17 cellular contexts compared by ENCODE assay signal in the genomic region with DNA sequence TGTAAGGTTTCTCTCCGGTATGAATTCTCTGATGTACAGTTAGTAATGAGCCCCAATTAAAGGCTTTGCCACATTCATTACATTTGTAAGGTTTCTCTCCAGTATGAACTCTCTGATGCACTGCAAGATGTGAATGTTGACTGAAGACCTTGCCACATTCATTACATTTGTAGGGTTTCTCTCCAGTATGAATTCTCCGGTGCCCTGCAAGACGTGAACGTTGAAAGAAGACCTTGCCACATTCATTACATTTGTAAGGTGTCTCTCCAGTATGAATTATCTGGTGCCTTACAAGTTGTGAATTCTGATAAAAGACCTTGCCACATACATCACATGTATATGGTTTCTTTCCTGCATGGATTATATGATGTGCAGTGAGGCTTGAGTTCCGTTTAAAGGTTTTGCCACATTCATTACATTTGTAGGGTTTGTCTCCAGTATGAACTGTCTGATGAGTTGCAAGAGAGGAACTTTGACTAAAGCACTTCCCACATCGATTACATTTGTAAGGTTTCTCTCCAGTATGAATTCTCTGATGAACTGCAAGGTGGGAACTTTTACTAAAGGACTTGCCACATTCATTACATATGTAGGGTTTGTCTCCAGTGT. TPM values are rescaled to one million over a fixed set of nuclear protein-coding genes. Genes with fewer than 3 reads are reported as not detected.
A peak's percentile ranks its signal among the peaks of the same experiment; 100 is the strongest.
DNase-seq lines count a peak whose midpoint lies in the region; ATAC-seq, FAIRE-seq and TF ChIP-seq lines count a peak whose summit lies in the region.
"Had no signal": no experiment of that assay in that cellular context is flagged by ENCODE, and none has a peak within 500 bp of the region (broad histone marks: within the 10 kb centered on the region; RNA-seq: fewer than 3 reads in every experiment).

No MANE protein-coding gene starts in this region.

- H4K5ac ChIP-seq in H1 (ENCODE audit: insufficient read length, low read depth, low read length), result no peak overlapping the region

- H2BK20ac ChIP-seq in H1 (ENCODE audit: low read length), result no peak overlapping the region

- no peaks in the 10 kb centered on the region for H3K23me2 ChIP-seq in H1 (ENCODE audit: low read depth, low read length)

- ATAC-seq in HG02588 (IDR thresholded peaks at IDR 0.05; ENCODE audit: unreplicated experiment), result no peak

- H3K27ac ChIP-seq in BLaER1, result no peak overlapping the region
- H3K27ac ChIP-seq in H1 (ENCODE audit: low read depth, low read length), result no peak overlapping the region
- H3K27ac ChIP-seq in muscle layer of duodenum (ENCODE audit: low read length), result no peak overlapping the region
- H3K27ac ChIP-seq: Peyer's patch, SJSA1 had no signal

- peak overlapping the region in 2 of 3 donors; percentile 36 to 81 for H3K27ac Mint-ChIP-seq in IgD-negative memory B cell
- H3K27ac Mint-ChIP-seq: CD4-positive, alpha-beta T cell had no signal

- no peak overlapping the region for H3K9ac ChIP-seq in BLaER1
- H3K9ac ChIP-seq in H1 (replicated peaks in 1 of 4; ENCODE audit: extremely low read depth in 1 of 4, low read depth in 3 of 4, low read length in 3 of 4), result no peak overlapping the region

- H3K4me1 ChIP-seq in BLaER1 (no peaks in the 10 kb centered on the region), H1 (replicated peaks in 1 of 4; ENCODE audit: control insufficient read depth in 3 of 4, insufficient read depth in 4 of 4, low read length in 3 of 4) (no peaks in the 10 kb centered on the region), muscle layer of duodenum (ENCODE audit: control insufficient read depth in 1 of 2, insufficient read depth in 2 of 2, low read length in 2 of 2) (no peaks in the 10 kb centered on the region)
- H3K4me1 ChIP-seq: HAP-1, Peyer's patch, SJSA1 had no signal

- no peak overlapping the region for H3K18ac ChIP-seq in H1 (ENCODE audit: extremely low read depth, low read length)

- peaks cover 22 to 50% (median 50%) of the 10 kb centered on the region in 3 donors for H3K9me3 Mint-ChIP-seq in IgD-negative memory B cell

- FAIRE-seq in H1 (lab: Jason Lieb, UNC) (no peak), urothelium cell line (lab: Jason Lieb, UNC) (no peak), H54 (lab: Jason Lieb, UNC) (no peak)
- FAIRE-seq: HTR-8/SVneo had no signal

- TF ChIP-seq CTCF in H1 (IDR thresholded peaks at IDR 0.05; ENCODE audit: control extremely low read depth in 1 of 3, insufficient read depth in 1 of 3, low read depth in 1 of 3, low read length in 3 of 3), result no peak

- peaks cover 41% of the 10 kb centered on the region for H3K36me3 Mint-ChIP-seq in IgD-negative memory B cell

- no peak overlapping the region for H2BK5ac ChIP-seq in H1 (ENCODE audit: low read depth, low read length)

- H3K56ac ChIP-seq in H1 (replicated peaks; ENCODE audit: insufficient read length, low read depth, low read length), result no peak overlapping the region

- H3K9me3 ChIP-seq in BLaER1, result peaks cover 100% of the 10 kb centered on the region
- peaks cover 62 to 78% of the 10 kb centered on the region in 2 experiments for H3K9me3 ChIP-seq in H1 (ENCODE audit: insufficient read depth in 2 of 2, low read depth in 1 of 2, low read length in 1 of 2)
- H3K9me3 ChIP-seq in muscle layer of duodenum (ENCODE audit: control insufficient read depth in 1 of 2, low read length in 2 of 2), result peaks cover 62 to 79% of the 10 kb centered on the region in 2 donors
- H3K9me3 ChIP-seq: HAP-1 had no signal

- H3K36me3 ChIP-seq in BLaER1 (peaks cover 96% of the 10 kb centered on the region), H1 (ENCODE audit: control insufficient read depth in 2 of 4, insufficient read depth in 4 of 4, low read length in 3 of 4) (peaks cover 0 to 82% (median 44%) of the 10 kb centered on the region in 4 experiments; a peak in 7 of 8 replicates), muscle layer of duodenum (ENCODE audit: control insufficient read depth in 1 of 2, insufficient read depth in 2 of 2, low read length in 2 of 2) (peaks cover 46 to 94% of the 10 kb centered on the region in 2 donors)
- H3K36me3 ChIP-seq: HAP-1 had no signal

- H2BK15ac ChIP-seq in H1 (ENCODE audit: low read length), result no peak overlapping the region

- H3K23ac ChIP-seq in H1 (ENCODE audit: insufficient read length), result no peak overlapping the region

- H4K8ac ChIP-seq in H1 (ENCODE audit: extremely low read depth, insufficient read depth, low read length), result no peak overlapping the region

- 97% methylated on average over 6 of the region's 6 CpGs; no CpG with 5 or more reads in 1 of the 2 experiments for WGBS in H1 (ENCODE audit: extremely low coverage in 1 of 2, insufficient coverage in 1 of 2, insufficient read length in 1 of 2, insufficient replicate concordance in 2 of 2, low coverage in 1 of 2, low lambda C conversion rate in 2 of 2, missing lambda C conversion rate in 1 of 2), 2 experiments

- H3K4me2 ChIP-seq in BLaER1 (no peak overlapping the region), H1 (ENCODE audit: insufficient read depth in 1 of 2, low read depth in 2 of 2, low read length in 2 of 2) (no peak overlapping the region)

- no peak overlapping the region for H4K91ac ChIP-seq in H1 (replicated peaks; ENCODE audit: insufficient read length, low read length)

- no peak overlapping the region for H3K4ac ChIP-seq in H1 (replicated peaks; ENCODE audit: insufficient read length, low read depth, low read length)

- H3K4me3 Mint-ChIP-seq in IgD-negative memory B cell, result peak overlapping the region in 1 of 4 donors; percentile 12
- H3K4me3 Mint-ChIP-seq: CD4-positive, alpha-beta T cell had no signal

- no peaks in the 10 kb centered on the region for H3K79me2 ChIP-seq in H1 (ENCODE audit: control insufficient read depth in 1 of 2, insufficient read depth in 2 of 2, low read length in 2 of 2)

- DNase-seq in H1 (ENCODE audit: low read depth in 1 of 2, low spot score in 2 of 2) (no peak), urothelium cell line (ENCODE audit: low spot score) (no peak), H54 (ENCODE audit: insufficient read length, low spot score) (no peak), NCI-H1436 treated with DMSO at 0.1 percent for 48 hours (lab: John Stamatoyannopoulos, UW) (no peak)
- DNase-seq: 8988T; Calu3; CD4-positive, alpha-beta T cell; NCI-H1105; NCI-H1694 treated with DMSO at 0.1 percent for 48 hours; Peyer's patch had no signal

- no peak for TF ChIP-seq POLR2A in H1 (IDR thresholded peaks at IDR 0.05; ENCODE audit: control extremely low read depth in 1 of 2, low read depth in 2 of 2, low read length in 2 of 2)
- no peak for TF ChIP-seq POLR2A in H54 (IDR thresholded peaks at IDR 0.05; ENCODE audit: low read depth, low read length)

- no peaks in the 10 kb centered on the region for H4K20me1 ChIP-seq in BLaER1
- no peaks in the 10 kb centered on the region for H4K20me1 ChIP-seq in H1 (replicated peaks in 1 of 2; ENCODE audit: control insufficient read depth in 1 of 2, insufficient read depth in 2 of 2, low read length in 2 of 2)

- no peaks in the 10 kb centered on the region for H3K27me3 ChIP-seq in BLaER1
- H3K27me3 ChIP-seq in H1 (replicated peaks in 1 of 4; ENCODE audit: control insufficient read depth in 3 of 4, extremely low read depth in 1 of 4, insufficient read depth in 3 of 4, low read length in 3 of 4), result no peaks in the 10 kb centered on the region
- H3K27me3 ChIP-seq in muscle layer of duodenum (ENCODE audit: low read depth, low read length), result no peaks in the 10 kb centered on the region
- H3K27me3 ChIP-seq: Peyer's patch, SJSA1 had no signal

- no peaks in the 10 kb centered on the region; the same call in 1 of the 2 replicates for H3K79me1 ChIP-seq in H1 (ENCODE audit: low read depth, low read length)

- H2AFZ ChIP-seq in H1 (ENCODE audit: low read length), result no peak overlapping the region

- CTCF ChIA-PET in H1 (lab: Charles Lee; ENCODE audit: partially characterized antibody), result no interaction called here

- no peak overlapping the region for H2BK120ac ChIP-seq in H1 (replicated peaks; ENCODE audit: low read depth, low read length)

- no peak overlapping the region for H3K14ac ChIP-seq in H1 (ENCODE audit: insufficient read length)

- TF ChIP-seq EP300 in H1 (IDR thresholded peaks at IDR 0.05; ENCODE audit: borderline replicate concordance in 1 of 2, low read depth in 2 of 2, low read length in 2 of 2), result no peak

- no peaks in the 10 kb centered on the region for H3K27me3 Mint-ChIP-seq in IgD-negative memory B cell
- H3K27me3 Mint-ChIP-seq: CD4-positive, alpha-beta T cell had no signal

- H3K4me1 Mint-ChIP-seq in IgD-negative memory B cell, result no peaks in the 10 kb centered on the region

- no peak overlapping the region for H2AK5ac ChIP-seq in H1 (ENCODE audit: low read depth, low read length)

- TF ChIP-seq RAD21 in H1 (IDR thresholded peaks at IDR 0.05 in 1 of 2, conservative IDR thresholded peaks at IDR 0.05 in 1 of 2; ENCODE audit: low read depth in 2 of 2, low read length in 2 of 2), result no peak

- H3K4me3 ChIP-seq in BLaER1 (0 out of 2 replicates have a peak overlapping the region, but pooled peaks have one; percentile 33), H1 (ENCODE audit: extremely low read depth in 1 of 4, insufficient read depth in 2 of 4, low read depth in 3 of 4, low read length in 4 of 4) (no peak overlapping the region), muscle layer of duodenum (ENCODE audit: low read depth in 1 of 2, low read length in 2 of 2) (peak overlapping the region; percentile 50 to 51)
- H3K4me3 ChIP-seq: HAP-1, SJSA1 had no signal

- no peak overlapping the region for H2BK12ac ChIP-seq in H1 (ENCODE audit: low read depth, low read length)

- POLR2A ChIA-PET in H1 (lab: Charles Lee; ENCODE audit: partially characterized antibody), result no interaction called here

RNA-seq across cellular contexts. Expression of a gene that starts 17.7 kb away (rescaled TPM):
- polyA plus RNA-seq in IgD-negative memory B cell (4.4 TPM), H1 (2011; rRNA removed) (1.8 and 2.0 TPM in 2 replicates)
- total RNA-seq in H1 (2021; fragmentation: NEBNext Ultra II Directional; extraction: Animal tissue kit (Norgen Biotek cat#: 25700)), result 7.1 and 8.3 TPM in 2 replicates
- polyA plus RNA-seq in H1 (2011; cell fraction: cytosol; rRNA removed), result 2.4 TPM
- polyA plus RNA-seq in H1 (2011; cell fraction: nucleus; rRNA removed), result 3.1 TPM
- 4.3 to 11.2 TPM (median 6.9 TPM) in 4 replicates for polyA plus RNA-seq in H1 (2012, experiment 1 of 2)
- polyA plus RNA-seq in H1 (2012, experiment 2 of 2), result 0.71 TPM
- 4.3 TPM for polyA plus RNA-seq in H1 (2013, experiment 1 of 2)
- 4.5 TPM for polyA plus RNA-seq in H1 (2013, experiment 2 of 2)
- polyA minus RNA-seq in H1 (2011; rRNA and poly(A)+ RNA removed), result 8.3 and 11.9 TPM in 2 replicates
- polyA minus RNA-seq in H1 (2011; cell fraction: cytosol; rRNA and poly(A)+ RNA removed), result 4.7 TPM
- polyA minus RNA-seq in H1 (2011; cell fraction: nucleus; rRNA and poly(A)+ RNA removed), result 10.8 TPM

RNA-seq across cellular contexts. Expression of a gene that starts 29.2 kb away (rescaled TPM):
- polyA plus RNA-seq in IgD-negative memory B cell (4.5 TPM), H1 (2011; rRNA removed) (4.1 and 5.1 TPM in 2 replicates)
- total RNA-seq in H1 (2021; fragmentation: NEBNext Ultra II Directional; extraction: Animal tissue kit (Norgen Biotek cat#: 25700)), result 17.4 and 17.9 TPM in 2 replicates
- 4.7 TPM for polyA plus RNA-seq in H1 (2011; cell fraction: cytosol; rRNA removed)
- polyA plus RNA-seq in H1 (2011; cell fraction: nucleus; rRNA removed), result 8.5 TPM
- 6.3 to 9.7 TPM (median 7.6 TPM) in 4 replicates for polyA plus RNA-seq in H1 (2012, experiment 1 of 2)
- polyA plus RNA-seq in H1 (2012, experiment 2 of 2), result 0.83 TPM
- 7.8 TPM for polyA plus RNA-seq in H1 (2013, experiment 1 of 2)
- 7.6 TPM for polyA plus RNA-seq in H1 (2013, experiment 2 of 2)
- 16.3 and 16.5 TPM in 2 replicates for polyA minus RNA-seq in H1 (2011; rRNA and poly(A)+ RNA removed)
- 6.4 TPM for polyA minus RNA-seq in H1 (2011; cell fraction: cytosol; rRNA and poly(A)+ RNA removed)
- polyA minus RNA-seq in H1 (2011; cell fraction: nucleus; rRNA and poly(A)+ RNA removed), result 20.1 TPM

RNA-seq across cellular contexts. Expression of a gene that starts 38.2 kb away (rescaled TPM):
- polyA plus RNA-seq in IgD-negative memory B cell, result 5.0 TPM
- 18.2 and 18.7 TPM in 2 replicates for total RNA-seq in H1 (2021; fragmentation: NEBNext Ultra II Directional; extraction: Animal tissue kit (Norgen Biotek cat#: 25700))
- 3.3 and 4.7 TPM in 2 replicates for polyA plus RNA-seq in H1 (2011; rRNA removed)
- 6.2 TPM for polyA plus RNA-seq in H1 (2011; cell fraction: cytosol; rRNA removed)
- 5.3 TPM for polyA plus RNA-seq in H1 (2011; cell fraction: nucleus; rRNA removed)
- polyA plus RNA-seq in H1 (2012, experiment 1 of 2), result 7.1 to 12.7 TPM (median 9.0 TPM) in 4 replicates
- polyA plus RNA-seq in H1 (2012, experiment 2 of 2), result 0.72 TPM
- 9.9 TPM for polyA plus RNA-seq in H1 (2013, experiment 1 of 2)
- 9.9 TPM for polyA plus RNA-seq in H1 (2013, experiment 2 of 2)
- polyA minus RNA-seq in H1 (2011; rRNA and poly(A)+ RNA removed), result 11.4 and 16.2 TPM in 2 replicates
- 8.8 TPM for polyA minus RNA-seq in H1 (2011; cell fraction: cytosol; rRNA and poly(A)+ RNA removed)
- 22.5 TPM for polyA minus RNA-seq in H1 (2011; cell fraction: nucleus; rRNA and poly(A)+ RNA removed)

RNA-seq across cellular contexts. Expression of a gene that starts 58.4 kb away (rescaled TPM):
- 8.4 TPM for polyA plus RNA-seq in IgD-negative memory B cell
- total RNA-seq in H1 (2021; fragmentation: NEBNext Ultra II Directional; extraction: Animal tissue kit (Norgen Biotek cat#: 25700)), result 7.5 and 9.6 TPM in 2 replicates
- polyA plus RNA-seq in H1 (2011; rRNA removed), result 1.9 and 2.8 TPM in 2 replicates
- polyA plus RNA-seq in H1 (2011; cell fraction: cytosol; rRNA removed), result 3.3 TPM
- polyA plus RNA-seq in H1 (2011; cell fraction: nucleus; rRNA removed), result 2.5 TPM
- polyA plus RNA-seq in H1 (2012, experiment 1 of 2), result 6.1 to 9.8 TPM (median 7.5 TPM) in 4 replicates
- 0.22 TPM for polyA plus RNA-seq in H1 (2012, experiment 2 of 2)
- 4.9 TPM for polyA plus RNA-seq in H1 (2013, experiment 1 of 2)
- 4.6 TPM for polyA plus RNA-seq in H1 (2013, experiment 2 of 2)
- 11.1 and 20.6 TPM in 2 replicates for polyA minus RNA-seq in H1 (2011; rRNA and poly(A)+ RNA removed)
- polyA minus RNA-seq in H1 (2011; cell fraction: cytosol; rRNA and poly(A)+ RNA removed), result 3.7 TPM
- polyA minus RNA-seq in H1 (2011; cell fraction: nucleus; rRNA and poly(A)+ RNA removed), result 17.4 TPM

Comparison
In these comparisons a context has a peak if more than half of its experiments do, and no peak if none do; other contexts are left out.
1. H3K4me3 ChIP-seq: peak in BLaER1 (single experiment) and muscle layer of duodenum (2 of 2); none in H1 (0 of 4).